In the genomic region with DNA sequence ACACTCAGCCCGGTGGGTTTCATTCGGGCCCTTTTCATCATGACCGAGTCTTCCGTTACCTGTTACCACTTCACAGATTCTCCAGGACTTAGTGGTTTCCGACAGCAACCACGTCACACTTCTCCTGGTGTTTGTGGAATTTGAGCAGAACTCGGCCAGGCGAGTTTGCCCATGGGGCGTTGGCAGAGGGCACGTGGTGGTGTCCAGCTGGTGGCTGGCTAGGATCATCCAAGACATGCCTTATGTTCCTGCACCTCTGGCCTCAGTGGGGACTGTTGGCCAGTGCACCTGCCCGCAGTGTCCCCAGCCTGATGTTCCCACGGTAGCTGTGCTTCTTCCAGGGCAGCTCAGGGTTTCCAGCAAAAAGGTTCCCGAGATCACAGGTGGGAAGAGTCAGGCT, we compare ENCODE assay signal across 20 cellular contexts.
DNase-seq lines count a peak whose midpoint lies in the region; ATAC-seq and TF ChIP-seq lines count a peak whose summit lies in the region.
"Had no signal": no experiment of that assay in that cellular context is flagged by ENCODE, and none has a peak within 500 bp of the region (broad histone marks: within the 10 kb centered on the region; RNA-seq: fewer than 3 reads in every experiment).

No MANE protein-coding gene starts in this region.

- H3K23ac ChIP-seq in neuronal stem cell (ENCODE audit: low read depth, low read length, poor library complexity): no peak overlapping the region

- H4K20me1 ChIP-seq in osteoblast (ENCODE audit: insufficient read depth, low read length): no peaks in the 10 kb centered on the region

- H3K9ac ChIP-seq in neuronal stem cell (ENCODE audit: low read depth, low read length, poor library complexity): peak overlapping the region; percentile 36
- H3K9ac ChIP-seq: GM23248 had no signal

- H3K27ac Mint-ChIP-seq in natural killer cell treated with Interleukin-12 subunit alpha and Interleukin-12 subunit beta and Interleukin-15 and Interleukin-18, amount 100 ng/mL, for 72 hours: no peak overlapping the region
- H3K27ac Mint-ChIP-seq in natural killer cell: no peak overlapping the region
- H3K27ac Mint-ChIP-seq: CD4-positive, alpha-beta T cell had no signal

- DNase-seq in natural killer cell treated with Interleukin-12 subunit alpha and Interleukin-12 subunit beta and Interleukin-15 and Interleukin-18, amount 100 ng/mL, for 72 hours (ENCODE audit: low spot score): peak; percentile 25
- DNase-seq in natural killer cell (no peak), RWPE2 (ENCODE audit: low spot score) (peak; percentile 15), neuronal stem cell (ENCODE audit: low spot score) (no peak), NCI-H2107 (lab: John Stamatoyannopoulos, UW) (no peak), UCSD-AML1 (lab: John Stamatoyannopoulos, UW; ENCODE audit: unreplicated experiment) (no peak), osteoblast (ENCODE audit: insufficient read length, low spot score, missing footprints) (no peak)
- DNase-seq in stimulated activated CD4-positive, alpha-beta T cell treated with anti-CD3 and anti-CD28 coated beads, Interleukin-4, amount 100 ng/mL, for 24 hours: no peak
- DNase-seq: 8988T; C1 segment of cervical spinal cord; Caco-2; CD4-positive, alpha-beta T cell; DMS153; DMS79; GDM1; GM23248; HCEC 1CT; IMR-90 had no signal

- no peak for ATAC-seq in natural killer cell treated with Interleukin-12 subunit alpha and Interleukin-12 subunit beta and Interleukin-15 and Interleukin-18, amount 100 ng/mL, for 72 hours
- ATAC-seq in natural killer cell: no peak
- no peak for ATAC-seq in RWPE2 (ENCODE audit: low read depth)
- ATAC-seq: K562 had no signal

- no peak overlapping the region for H2AK5ac ChIP-seq in neuronal stem cell (ENCODE audit: low read depth, low read length)

- no peak overlapping the region for H2BK120ac ChIP-seq in neuronal stem cell (ENCODE audit: low read depth, low read length)

- H3K9me3 ChIP-seq in RWPE2 (ENCODE audit: severe bottlenecking) (peaks cover 10% of the 10 kb centered on the region), neuronal stem cell (replicated peaks in 1 of 2; ENCODE audit: control insufficient read depth in 2 of 2, insufficient read depth in 1 of 2, low read depth in 1 of 2, low read length in 2 of 2) (no peaks in the 10 kb centered on the region), osteoblast (ENCODE audit: low read depth, low read length) (no peaks in the 10 kb centered on the region)

- H3K79me1 ChIP-seq in neuronal stem cell (ENCODE audit: low read depth, low read length): no peaks in the 10 kb centered on the region

- H4K91ac ChIP-seq in neuronal stem cell (ENCODE audit: low read depth, low read length, poor library complexity): no peak overlapping the region

- H3K4me1 Mint-ChIP-seq in natural killer cell treated with Interleukin-12 subunit alpha and Interleukin-12 subunit beta and Interleukin-15 and Interleukin-18, amount 100 ng/mL, for 72 hours (ENCODE audit: low read depth in 2 of 2): no peaks in the 10 kb centered on the region
- H3K4me1 Mint-ChIP-seq in natural killer cell: no peaks in the 10 kb centered on the region

- no peak overlapping the region for H4K8ac ChIP-seq in neuronal stem cell (ENCODE audit: low read depth, low read length)

- no CpG with 5 or more reads among the region's 13 CpGs for WGBS in neuronal stem cell (ENCODE audit: extremely low coverage in 2 of 2, insufficient read length in 2 of 2, insufficient replicate concordance in 1 of 2), 2 donors

- no peaks in the 10 kb centered on the region for H3K27me3 Mint-ChIP-seq in natural killer cell treated with Interleukin-12 subunit alpha and Interleukin-12 subunit beta and Interleukin-15 and Interleukin-18, amount 100 ng/mL, for 72 hours
- H3K27me3 Mint-ChIP-seq in natural killer cell (ENCODE audit: low read depth in 2 of 2): no peaks in the 10 kb centered on the region

- H3K79me2 ChIP-seq in osteoblast (ENCODE audit: insufficient read depth, low read length): no peaks in the 10 kb centered on the region

- intact Hi-C loops in natural killer cell (cut with micrococcal nuclease): no loop called here

- H3K4me2 ChIP-seq in neuronal stem cell (ENCODE audit: insufficient read depth, low read length, poor library complexity, severe bottlenecking): no peak overlapping the region
- H3K4me2 ChIP-seq in osteoblast (ENCODE audit: insufficient read depth, low read length): no peak overlapping the region

- no peak overlapping the region for H3K4me3 Mint-ChIP-seq in natural killer cell treated with Interleukin-12 subunit alpha and Interleukin-12 subunit beta and Interleukin-15 and Interleukin-18, amount 100 ng/mL, for 72 hours
- no peak overlapping the region for H3K4me3 Mint-ChIP-seq in natural killer cell
- H3K4me3 Mint-ChIP-seq: CD4-positive, alpha-beta T cell had no signal

- no peaks in the 10 kb centered on the region for H3K4me1 ChIP-seq in RWPE2 (ENCODE audit: insufficient read depth, poor library complexity, severe bottlenecking)
- peaks cover 0 to 5% of the 10 kb centered on the region in 2 donors for H3K4me1 ChIP-seq in neuronal stem cell (ENCODE audit: control insufficient read depth in 2 of 2, insufficient read depth in 1 of 2, low read depth in 1 of 2, low read length in 2 of 2)
- H3K4me1 ChIP-seq in osteoblast (ENCODE audit: insufficient read depth, low read length): no peaks in the 10 kb centered on the region
- H3K4me1 ChIP-seq: Caco-2 had no signal

- H3K14ac ChIP-seq in neuronal stem cell (ENCODE audit: low read length): no peak overlapping the region

- no peak overlapping the region for H2BK12ac ChIP-seq in neuronal stem cell (ENCODE audit: low read length)

- H2BK15ac ChIP-seq in neuronal stem cell (ENCODE audit: low read length): no peak overlapping the region

- H3K18ac ChIP-seq in neuronal stem cell (ENCODE audit: low read length): no peak overlapping the region

- no peak overlapping the region for H3K27ac ChIP-seq in RWPE2 (ENCODE audit: poor library complexity, severe bottlenecking)
- no peak overlapping the region for H3K27ac ChIP-seq in neuronal stem cell (replicated peaks; ENCODE audit: low read length)
- no peak overlapping the region for H3K27ac ChIP-seq in osteoblast (ENCODE audit: low read depth, low read length)
- H3K27ac ChIP-seq: GM23248, HL-60 had no signal

- H3K4ac ChIP-seq in neuronal stem cell (ENCODE audit: low read length): no peak overlapping the region

- H3K36me3 ChIP-seq in RWPE2 (ENCODE audit: low read depth) (peaks cover 14% of the 10 kb centered on the region), neuronal stem cell (replicated peaks in 1 of 2; ENCODE audit: control insufficient read depth in 2 of 2, insufficient read depth in 2 of 2, low read length in 2 of 2) (no peaks in the 10 kb centered on the region), osteoblast (ENCODE audit: insufficient read depth, low read length) (no peaks in the 10 kb centered on the region)

- no peak overlapping the region for H2BK5ac ChIP-seq in neuronal stem cell (ENCODE audit: low read length)

- H2AFZ ChIP-seq in neuronal stem cell (ENCODE audit: low read length) (no peak overlapping the region), osteoblast (ENCODE audit: low read length) (no peak overlapping the region)
- H2AFZ ChIP-seq: GM23248 had no signal

- TF ChIP-seq CTCF in natural killer cell (IDR thresholded peaks at IDR 0.05) (no peak), RWPE2 (IDR thresholded peaks at IDR 0.05; ENCODE audit: poor library complexity, severe bottlenecking) (no peak), osteoblast (IDR thresholded peaks at IDR 0.05; ENCODE audit: extremely low read depth, low read depth, low read length) (no peak)

- peaks cover 2% of the 10 kb centered on the region for H3K36me3 Mint-ChIP-seq in natural killer cell treated with Interleukin-12 subunit alpha and Interleukin-12 subunit beta and Interleukin-15 and Interleukin-18, amount 100 ng/mL, for 72 hours
- peaks cover 7% of the 10 kb centered on the region for H3K36me3 Mint-ChIP-seq in natural killer cell

- no peaks in the 10 kb centered on the region for H3K9me3 Mint-ChIP-seq in natural killer cell treated with Interleukin-12 subunit alpha and Interleukin-12 subunit beta and Interleukin-15 and Interleukin-18, amount 100 ng/mL, for 72 hours
- peaks cover 2 to 3% of the 10 kb centered on the region in 2 donors for H3K9me3 Mint-ChIP-seq in natural killer cell

- no peak overlapping the region for H3K4me3 ChIP-seq in RWPE2 (ENCODE audit: severe bottlenecking)
- H3K4me3 ChIP-seq in neuronal stem cell (ENCODE audit: low read length in 2 of 2): no peak overlapping the region
- H3K4me3 ChIP-seq in osteoblast (ENCODE audit: insufficient read depth, low read length): no peak overlapping the region
- H3K4me3 ChIP-seq: GM23248, K562 had no signal

- H3K27me3 ChIP-seq in RWPE2 (ENCODE audit: insufficient read depth, poor library complexity, severe bottlenecking) (no peaks in the 10 kb centered on the region), neuronal stem cell (ENCODE audit: control insufficient read depth in 3 of 3, insufficient read depth in 3 of 3, low read depth in 1 of 3, low read length in 3 of 3) (peaks cover 0 to 25% (median 0%) of the 10 kb centered on the region in 3 experiments), osteoblast (ENCODE audit: insufficient read depth, low read length) (peaks cover 23% of the 10 kb centered on the region)

Comparison
In these comparisons a context has a peak if more than half of its experiments do, and no peak if none do; other contexts are left out.
1. DNase-seq: peak in natural killer cell treated with Interleukin-12 subunit alpha and Interleukin-12 subunit beta and Interleukin-15 and Interleukin-18, amount 100 ng/mL, for 72 hours (single experiment) and RWPE2 (single experiment); none in natural killer cell (single experiment), neuronal stem cell (single experiment), NCI-H2107 (single experiment), UCSD-AML1 (single experiment), osteoblast (single experiment) and stimulated activated CD4-positive, alpha-beta T cell treated with anti-CD3 and anti-CD28 coated beads, Interleukin-4, amount 100 ng/mL, for 24 hours (single experiment).